20 cellular contexts compared by ENCODE assay signal in genomic region chr10:124226271-124226911, GRCh38.
A peak's percentile ranks its signal among the peaks of the same experiment; 100 is the strongest.
DNase-seq lines count a peak whose midpoint lies in the region; ATAC-seq, FAIRE-seq and TF ChIP-seq lines count a peak whose summit lies in the region.
"Had no signal": no experiment of that assay in that cellular context is flagged by ENCODE, and none has a peak within 500 bp of the region (broad histone marks: within the 10 kb centered on the region; RNA-seq: fewer than 3 reads in every experiment).

No MANE protein-coding gene starts in this region.

- CTCF ChIA-PET in HepG2 (lab: Yijun Ruan, JAX; ENCODE audit: low intra/inter-chr PET ratio, low total read pairs): no interaction called here
- CTCF ChIA-PET in activated CD8-positive, alpha-beta T cell treated with anti-CD3 and anti-CD28 coated beads for 36 hours (lab: Charles Lee): interaction anchor here (0.9 to 2.6 kb wide), 4 partner anchors 9 to 230 kb away, joined by 3 to 7 read pairs (median 4); no protein-coding TSS in a partner anchor

- WGBS in HepG2 (ENCODE audit: low lambda C conversion rate): 37% methylated on average over 16 of the region's 16 CpGs
- WGBS in right lobe of liver (ENCODE audit: insufficient coverage, low coverage, low lambda C conversion rate, missing lambda C conversion rate): 78% methylated on average over 16 of the region's 16 CpGs
- WGBS in endodermal cell (ENCODE audit: insufficient coverage in 1 of 2, insufficient read length in 1 of 2), 2 experiments: 89 to 90% methylated on average over 16 of the region's 16 CpGs

- H3K9ac ChIP-seq in HepG2 (ENCODE audit: insufficient read depth, low read depth, low read length) (no peak overlapping the region), endodermal cell (ENCODE audit: extremely low read depth, low read length, poor library complexity, severe bottlenecking) (no peak overlapping the region)

- no peak overlapping the region for H3K27ac Mint-ChIP-seq in activated CD8-positive, alpha-beta T cell treated with anti-CD3 and anti-CD28 coated beads for 36 hours
- H3K27ac Mint-ChIP-seq in endodermal cell (no peak overlapping the region), type B pancreatic cell (no peak overlapping the region)

- peak overlapping the region; percentile 2 for H3K4me3 Mint-ChIP-seq in activated CD8-positive, alpha-beta T cell treated with anti-CD3 and anti-CD28 coated beads for 36 hours
- H3K4me3 Mint-ChIP-seq in endodermal cell (no peak overlapping the region), type B pancreatic cell (peak overlapping the region; percentile 63)

- no peak overlapping the region for H3K4me3 ChIP-seq in HepG2 (replicated peaks in 1 of 3; ENCODE audit: insufficient read depth in 1 of 3, low read depth in 2 of 3, low read length in 3 of 3)
- no peak overlapping the region for H3K4me3 ChIP-seq in right lobe of liver
- no peak overlapping the region for H3K4me3 ChIP-seq in endodermal cell (ENCODE audit: low read length)
- H3K4me3 ChIP-seq: gastroesophageal sphincter, prostate gland had no signal

- H3K27ac ChIP-seq in HepG2 (ENCODE audit: extremely low read length, insufficient read depth, low read length) (no peak overlapping the region), right lobe of liver (no peak overlapping the region), endodermal cell (ENCODE audit: low read depth, low read length) (no peak overlapping the region)
- H3K27ac ChIP-seq: brain microvascular endothelial cell, prostate gland had no signal

- H4K20me1 ChIP-seq in HepG2 (ENCODE audit: insufficient read depth, low read length): no peaks in the 10 kb centered on the region

- no TSS peak for BruUV-seq in HepG2 (replicated peaks; lab: Mats Ljungman, UMichigan)

- peaks cover 5% of the 10 kb centered on the region for H3K27me3 Mint-ChIP-seq in activated CD8-positive, alpha-beta T cell treated with anti-CD3 and anti-CD28 coated beads for 36 hours
- H3K27me3 Mint-ChIP-seq in endodermal cell (ENCODE audit: insufficient read depth) (no peaks in the 10 kb centered on the region), type B pancreatic cell (peaks cover 13% of the 10 kb centered on the region)

- peaks cover 21% of the 10 kb centered on the region for H3K9me3 Mint-ChIP-seq in activated CD8-positive, alpha-beta T cell treated with anti-CD3 and anti-CD28 coated beads for 36 hours
- H3K9me3 Mint-ChIP-seq in endodermal cell: peaks cover 39% of the 10 kb centered on the region
- peaks cover 3% of the 10 kb centered on the region for H3K9me3 Mint-ChIP-seq in type B pancreatic cell

- peaks cover 44% of the 10 kb centered on the region for H3K9me3 ChIP-seq in HepG2 (ENCODE audit: low read length)
- no peaks in the 10 kb centered on the region for H3K9me3 ChIP-seq in right lobe of liver
- H3K9me3 ChIP-seq in endodermal cell (ENCODE audit: control insufficient read depth, low read length): peaks cover 31% of the 10 kb centered on the region
- H3K9me3 ChIP-seq: gastroesophageal sphincter, prostate gland had no signal

- peaks cover 0 to 5% of the 10 kb centered on the region in 2 experiments; a peak in 2 of 5 replicates for H3K27me3 ChIP-seq in HepG2 (ENCODE audit: control insufficient read depth in 1 of 2, insufficient read depth in 2 of 2, low read length in 2 of 2)
- no peaks in the 10 kb centered on the region for H3K27me3 ChIP-seq in right lobe of liver
- no peaks in the 10 kb centered on the region for H3K27me3 ChIP-seq in endodermal cell (ENCODE audit: control insufficient read depth, insufficient read depth, low read length, poor library complexity, severe bottlenecking)
- H3K27me3 ChIP-seq: brain microvascular endothelial cell, gastroesophageal sphincter had no signal

- H3K36me3 ChIP-seq in HepG2 (replicated peaks in 1 of 2; ENCODE audit: control insufficient read depth in 1 of 2, insufficient read depth in 2 of 2, low read length in 2 of 2) (no peaks in the 10 kb centered on the region), right lobe of liver (no peaks in the 10 kb centered on the region), endodermal cell (ENCODE audit: control insufficient read depth, insufficient read depth, low read length) (no peaks in the 10 kb centered on the region)
- H3K36me3 ChIP-seq: brain microvascular endothelial cell, gastroesophageal sphincter, prostate gland had no signal

- ATAC-seq in HepG2 (no peak), right lobe of liver (no peak), GM21526 (IDR thresholded peaks at IDR 0.05; ENCODE audit: low FRiP score, unreplicated experiment) (no peak)
- peak; percentile 5 for ATAC-seq in activated CD8-positive, alpha-beta T cell treated with anti-CD3 and anti-CD28 coated beads for 36 hours
- ATAC-seq: gastroesophageal sphincter, PC-3 had no signal

- TF ChIP-seq CTCF in HepG2 (CRISPR knock-in tag; IDR thresholded peaks at IDR 0.05): no peak
- no peak for TF ChIP-seq CTCF in right lobe of liver (IDR thresholded peaks at IDR 0.05)
- no peak for TF ChIP-seq CTCF in activated CD8-positive, alpha-beta T cell treated with anti-CD3 and anti-CD28 coated beads for 36 hours (IDR thresholded peaks at IDR 0.05)
- no peak for TF ChIP-seq CTCF in endodermal cell (conservative IDR thresholded peaks at IDR 0.05)
- no peak for TF ChIP-seq CTCF in type B pancreatic cell (conservative IDR thresholded peaks at IDR 0.05)

- no peak for FAIRE-seq in HepG2 (lab: Jason Lieb, UNC)
- FAIRE-seq: GM12891, islet of Langerhans had no signal

- no peak for DNase-seq in HepG2 (ENCODE audit: low spot score)
- DNase-seq in right lobe of liver: no peak
- DNase-seq in activated CD8-positive, alpha-beta T cell treated with anti-CD3 and anti-CD28 coated beads for 36 hours: no peak
- DNase-seq in endodermal cell: peak; percentile 2
- DNase-seq in type B pancreatic cell (ENCODE audit: extremely low spot score, unreplicated experiment): no peak
- no peak for DNase-seq in NCI-H1048 (lab: John Stamatoyannopoulos, UW)
- no peak for DNase-seq in NCI-H2107 (lab: John Stamatoyannopoulos, UW)
- DNase-seq: activated CD4-positive, alpha-beta T cell treated with anti-CD3 and anti-CD28 coated beads for 4 hours; brain microvascular endothelial cell; COR-L47; DMS79 treated with DMSO at 0.1 percent for 48 hours; hypothalamus; NCI-H2029; PC-3; Right ventricle myocardium superior had no signal

- H3K4me2 ChIP-seq in HepG2 (ENCODE audit: low read depth, low read length): no peak overlapping the region

- POLR2A ChIA-PET in HepG2 (lab: Yijun Ruan, JAX): no interaction called here
- POLR2A ChIA-PET in activated CD8-positive, alpha-beta T cell treated with anti-CD3 and anti-CD28 coated beads for 36 hours (lab: Charles Lee): interaction anchor here (0.8 kb wide), 1 partner anchor 13 kb away, joined by 3 read pairs; no protein-coding TSS in a partner anchor

- in situ Hi-C loops in HepG2 (cut with HindIII; ENCODE audit: extremely low pct_ligation_motif_present, low pct_unique_long_range_greater_than_20kb): no loop called here

- H3K4me1 Mint-ChIP-seq in activated CD8-positive, alpha-beta T cell treated with anti-CD3 and anti-CD28 coated beads for 36 hours (ENCODE audit: low read depth): peaks cover 9% of the 10 kb centered on the region
- H3K4me1 Mint-ChIP-seq in endodermal cell (peaks cover 1% of the 10 kb centered on the region), type B pancreatic cell (ENCODE audit: unreplicated experiment) (peaks cover 12% of the 10 kb centered on the region)

- H2AFZ ChIP-seq in HepG2 (ENCODE audit: low read length): no peak overlapping the region

- H3K36me3 Mint-ChIP-seq in activated CD8-positive, alpha-beta T cell treated with anti-CD3 and anti-CD28 coated beads for 36 hours (ENCODE audit: low read depth): no peaks in the 10 kb centered on the region
- H3K36me3 Mint-ChIP-seq in endodermal cell (ENCODE audit: low read depth): no peaks in the 10 kb centered on the region
- H3K36me3 Mint-ChIP-seq in type B pancreatic cell: peaks cover 9% of the 10 kb centered on the region

- TF ChIP-seq RAD21 in HepG2 (CRISPR knock-in tag; IDR thresholded peaks at IDR 0.05): no peak

- no peak for TF ChIP-seq EP300 in HepG2 (IDR thresholded peaks at IDR 0.05; ENCODE audit: low read depth in 2 of 2, low read length in 2 of 2)
- no peak for TF ChIP-seq EP300 in HepG2 (CRISPR knock-in tag; IDR thresholded peaks at IDR 0.05; ENCODE audit: borderline replicate concordance)

- intact Hi-C loops in HepG2 (cut with micrococcal nuclease; ENCODE audit: unreplicated experiment): no loop called here
- intact Hi-C loops in right lobe of liver (cut with DNase I): no loop called here
- intact Hi-C loops in activated CD8-positive, alpha-beta T cell treated with anti-CD3 and anti-CD28 coated beads for 36 hours (cut with micrococcal nuclease): no loop called here

- no peaks in the 10 kb centered on the region for H3K79me2 ChIP-seq in HepG2 (ENCODE audit: insufficient read depth, low read length)

- TF ChIP-seq POLR2A in HepG2 (IDR thresholded peaks at IDR 0.05; ENCODE audit: insufficient read depth in 1 of 2, low read depth in 2 of 2, low read length in 2 of 2): no peak
- TF ChIP-seq POLR2A in right lobe of liver (IDR thresholded peaks at IDR 0.05): no peak

- H3K4me1 ChIP-seq in HepG2 (ENCODE audit: insufficient read depth, low read length) (no peaks in the 10 kb centered on the region), right lobe of liver (no peaks in the 10 kb centered on the region), endodermal cell (ENCODE audit: control insufficient read depth, insufficient read depth, low read length) (no peaks in the 10 kb centered on the region)
- H3K4me1 ChIP-seq: prostate gland had no signal

TF ChIP-seq in HepG2, 621 proteins besides CTCF, POLR2A, EP300 and RAD21 (continues in another document):
- peak; percentile 32; the same call in 1 of the 2 replicates for TF ChIP-seq MNT (IDR thresholded peaks at IDR 0.05)
